2 cellular contexts compared by ENCODE assay signal in genomic region chr19:17615889-17616685, GRCh38.
TF ChIP-seq lines count a peak whose summit lies in the region.

No MANE protein-coding gene starts in this region.

TF ChIP-seq in IMR-90, 13 proteins besides CTCF, POLR2A, EP300 and RAD21:
- TF ChIP-seq MAZ (IDR thresholded peaks at IDR 0.05; ENCODE audit: borderline replicate concordance, low read depth, low read length), result no peak
- no peak for TF ChIP-seq CEBPB (IDR thresholded peaks at IDR 0.05; ENCODE audit: low read depth, low read length)
- TF ChIP-seq NFE2L2 (IDR thresholded peaks at IDR 0.05; ENCODE audit: low read depth, low read length), result no peak
- no peak for TF ChIP-seq FOS (IDR thresholded peaks at IDR 0.05; ENCODE audit: low read depth, low read length)
- TF ChIP-seq SMC3 (IDR thresholded peaks at IDR 0.05; ENCODE audit: low read depth, low read length), result no peak
- no peak for TF ChIP-seq RCOR1 (IDR thresholded peaks at IDR 0.05; ENCODE audit: insufficient replicate concordance, low read length)
- TF ChIP-seq BHLHE40 (IDR thresholded peaks at IDR 0.05; ENCODE audit: low read depth, low read length), result no peak
- no peak for TF ChIP-seq ELK1 (IDR thresholded peaks at IDR 0.05; ENCODE audit: borderline replicate concordance, low read depth, low read length)
- no peak for TF ChIP-seq USF2 (IDR thresholded peaks at IDR 0.05; ENCODE audit: low read depth, low read length)
- TF ChIP-seq MXI1 (IDR thresholded peaks at IDR 0.05; ENCODE audit: borderline replicate concordance, low read depth, low read length), result no peak
- no peak for TF ChIP-seq MAFK (IDR thresholded peaks at IDR 0.05; ENCODE audit: low read depth, low read length)
- TF ChIP-seq CHD1 (IDR thresholded peaks at IDR 0.05; ENCODE audit: low read depth, low read length), result no peak
- TF ChIP-seq RFX5 (IDR thresholded peaks at IDR 0.05; ENCODE audit: low read depth, low read length), result no peak

TF ChIP-seq in H1, 55 proteins besides CTCF, POLR2A, EP300 and RAD21:
- TF ChIP-seq KDM1A (IDR thresholded peaks at IDR 0.05; ENCODE audit: borderline replicate concordance, low read length) (0 out of 2 replicates have a peak, but pooled peaks have one; percentile 46), TAF1 (IDR thresholded peaks at IDR 0.05; ENCODE audit: low read depth, low read length) (no peak)
